8 cellular contexts compared by ENCODE assay signal in genomic region chr12:122203968-122204828, GRCh38.
DNase-seq lines count a peak whose midpoint lies in the region; ATAC-seq and TF ChIP-seq lines count a peak whose summit lies in the region.

No MANE protein-coding gene starts in this region.

- H3K4me3 ChIP-seq in epithelial cell of esophagus (ENCODE audit: low read length) (peak overlapping the region; percentile 61), neuron (ENCODE audit: low read length) (peak overlapping the region; percentile 44), MM.1S (ENCODE audit: low read length) (no peak overlapping the region)

- no peak overlapping the region for H3K4me2 ChIP-seq in MM.1S (ENCODE audit: low read depth, low read length)

- DNase-seq in GM13976 (ENCODE audit: low spot score) (peak; percentile 44), epithelial cell of esophagus (ENCODE audit: low read depth) (no peak), NCI-H128 (lab: John Stamatoyannopoulos, UW; ENCODE audit: unreplicated experiment) (no peak), MM.1S (no peak)
- DNase-seq in stimulated activated naive CD4-positive, alpha-beta T cell treated with Interleukin-2 at 50 U/mL for 16 hours (lab: John Stamatoyannopoulos, UW), result no peak

- H4K20me1 ChIP-seq in MM.1S (ENCODE audit: insufficient read depth, low read length), result no peaks in the 10 kb centered on the region

- no peak overlapping the region for H3K27ac Mint-ChIP-seq in T-helper 1 cell treated with Interleukin-12 subunit alpha and Interleukin-12 subunit beta and Interleukin-4 antibody, amounts not matched to agents 30 μg/mL and 1 μg/mL, for 36 hours

- H3K36me3 Mint-ChIP-seq in T-helper 1 cell treated with Interleukin-12 subunit alpha and Interleukin-12 subunit beta and Interleukin-4 antibody, amounts not matched to agents 30 μg/mL and 1 μg/mL, for 36 hours (ENCODE audit: low read depth), result peaks cover 25% of the 10 kb centered on the region

- no peak overlapping the region for H3K27ac ChIP-seq in MM.1S (ENCODE audit: low read length)

- H3K4me1 ChIP-seq in neuron (ENCODE audit: insufficient read depth, low read length) (peaks cover 3% of the 10 kb centered on the region), MM.1S (ENCODE audit: low read length) (no peaks in the 10 kb centered on the region)

- peaks cover 33% of the 10 kb centered on the region for H3K27me3 Mint-ChIP-seq in T-helper 1 cell treated with Interleukin-12 subunit alpha and Interleukin-12 subunit beta and Interleukin-4 antibody, amounts not matched to agents 30 μg/mL and 1 μg/mL, for 36 hours (ENCODE audit: low read depth)

- peaks cover 3% of the 10 kb centered on the region for H3K9me3 ChIP-seq in neuron (ENCODE audit: low read length)
- H3K9me3 ChIP-seq in MM.1S (replicated peaks; ENCODE audit: insufficient read depth, low read length), result no peaks in the 10 kb centered on the region

- H3K27me3 ChIP-seq in neuron (ENCODE audit: insufficient read depth, low read length), result peaks cover 48% of the 10 kb centered on the region
- no peaks in the 10 kb centered on the region for H3K27me3 ChIP-seq in MM.1S (replicated peaks; ENCODE audit: insufficient read depth, low read length)

- H3K9me3 Mint-ChIP-seq in T-helper 1 cell treated with Interleukin-12 subunit alpha and Interleukin-12 subunit beta and Interleukin-4 antibody, amounts not matched to agents 30 μg/mL and 1 μg/mL, for 36 hours, result no peaks in the 10 kb centered on the region

- no peaks in the 10 kb centered on the region for H3K9me2 ChIP-seq in MM.1S (replicated peaks; ENCODE audit: insufficient read depth, low read length)

- ATAC-seq in HG03439 (IDR thresholded peaks at IDR 0.05; ENCODE audit: unreplicated experiment), result no peak

- H3K36me3 ChIP-seq in neuron (ENCODE audit: insufficient read depth, low read length) (peaks cover 25% of the 10 kb centered on the region), MM.1S (replicated peaks; ENCODE audit: insufficient read depth, low read length) (no peaks in the 10 kb centered on the region)

- H3K9ac ChIP-seq in MM.1S (ENCODE audit: low read length), result no peak overlapping the region

- H3K4me3 Mint-ChIP-seq in T-helper 1 cell treated with Interleukin-12 subunit alpha and Interleukin-12 subunit beta and Interleukin-4 antibody, amounts not matched to agents 30 μg/mL and 1 μg/mL, for 36 hours, result peak overlapping the region; percentile 87

- no peaks in the 10 kb centered on the region for H3F3A ChIP-seq in MM.1S (ENCODE audit: insufficient read depth, low read length)

- H3K4me1 Mint-ChIP-seq in T-helper 1 cell treated with Interleukin-12 subunit alpha and Interleukin-12 subunit beta and Interleukin-4 antibody, amounts not matched to agents 30 μg/mL and 1 μg/mL, for 36 hours (ENCODE audit: low read depth), result peaks cover 10% of the 10 kb centered on the region

- peak overlapping the region; percentile 23 for H2AFZ ChIP-seq in neuron (ENCODE audit: low read depth, low read length)
- no peak overlapping the region for H2AFZ ChIP-seq in MM.1S (ENCODE audit: low read length)

- H3K79me2 ChIP-seq in MM.1S (ENCODE audit: low read length), result no peaks in the 10 kb centered on the region

- in situ Hi-C loops in GM13976 (cut with MboI; ENCODE audit: low sequenced_read_pairs, unreplicated experiment), result no loop called here

- no peak for TF ChIP-seq CTCF in GM13976 (IDR thresholded peaks at IDR 0.05; ENCODE audit: borderline replicate concordance, control extremely low read depth, extremely low read depth, insufficient read depth, missing control alignments)
- no peak for TF ChIP-seq CTCF in epithelial cell of esophagus (IDR thresholded peaks at IDR 0.05; ENCODE audit: insufficient read depth, low read depth, low read length, missing control alignments)
- no peak for TF ChIP-seq CTCF in MM.1S (IDR thresholded peaks at IDR 0.05; ENCODE audit: low read length)
